ENCODE assay signal across 1 cellular context in the genomic region with DNA sequence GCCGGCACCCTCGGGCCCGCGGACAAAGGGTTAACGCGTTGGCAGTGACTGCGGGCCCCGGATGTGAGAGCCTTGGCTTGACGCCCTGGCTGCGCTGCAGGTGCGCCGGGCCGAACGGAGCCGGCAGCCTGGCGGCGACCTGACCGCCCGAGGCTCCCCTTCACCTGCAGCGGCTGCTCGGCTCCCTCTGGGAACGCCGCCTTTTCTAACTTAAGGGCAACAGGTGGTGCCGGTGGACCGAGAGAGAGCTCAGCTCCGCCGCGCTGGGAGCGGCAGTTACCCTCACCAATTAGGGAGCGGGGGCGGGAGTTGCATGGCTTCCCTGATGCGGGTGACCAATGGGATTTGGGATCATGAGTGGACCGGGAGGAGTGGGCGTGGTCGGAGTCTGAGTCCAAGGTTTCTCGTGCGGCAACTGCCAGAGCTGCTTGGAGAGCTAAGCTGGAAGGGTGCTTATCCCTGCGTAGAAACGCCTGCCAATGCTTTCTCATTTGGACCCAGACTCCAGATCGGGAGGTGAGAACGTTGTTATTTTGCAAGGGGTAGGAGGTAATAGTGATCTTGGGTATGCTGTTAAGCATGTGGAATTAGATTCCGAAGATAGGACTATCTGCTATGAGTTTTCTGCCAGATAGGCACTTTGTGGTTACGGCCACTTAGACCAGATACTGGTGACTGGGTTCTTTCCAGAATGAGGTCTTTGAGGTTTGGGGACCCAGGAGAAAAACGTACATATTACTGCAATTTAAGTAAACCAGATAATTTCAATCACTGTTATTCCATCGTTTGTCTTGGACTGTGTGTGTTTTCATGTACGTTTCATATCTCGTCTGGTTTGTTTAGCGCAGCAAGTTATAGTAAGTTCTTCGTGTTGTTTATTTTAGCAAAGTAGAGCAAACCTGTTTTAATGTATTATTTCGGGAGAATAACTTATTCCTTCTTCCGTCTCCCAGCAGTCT.
TF ChIP-seq lines count a peak whose summit lies in the region.

Gene ARL4A (plus strand): TSS at position 421 of the 959 bp plus-strand sequence. CDS start 622 bp downstream, outside the sequence.

TF ChIP-seq in HepG2, 621 proteins besides CTCF, POLR2A, EP300 and RAD21 (continued from another document and continues in another):
- TF ChIP-seq HNF1A (IDR thresholded peaks at IDR 0.05; ENCODE audit: low read depth) (no peak), HNF1A (CRISPR knock-in tag; IDR thresholded peaks at IDR 0.05; ENCODE audit: borderline replicate concordance) (peak; percentile 58; the same call in 1 of the 2 replicates), AKAP8 (CRISPR knock-in tag; IDR thresholded peaks at IDR 0.05) (no peak), GATAD1 (CRISPR knock-in tag; IDR thresholded peaks at IDR 0.05) (no peak), THAP11 (CRISPR knock-in tag; IDR thresholded peaks at IDR 0.05) (peak; percentile 55; the same call in 1 of the 2 replicates), YEATS2 (CRISPR knock-in tag; IDR thresholded peaks at IDR 0.05; ENCODE audit: borderline replicate concordance) (peak; percentile 65; the same call in 1 of the 2 replicates), FOXK2 (IDR thresholded peaks at IDR 0.05) (no peak), CAMTA2 (CRISPR knock-in tag; IDR thresholded peaks at IDR 0.05; ENCODE audit: borderline replicate concordance) (no peak; the same call in 1 of the 2 replicates), MEIS1 (CRISPR knock-in tag; IDR thresholded peaks at IDR 0.05; ENCODE audit: borderline replicate concordance) (peak; percentile 62; the same call in 1 of the 2 replicates), ZMYM4 (CRISPR knock-in tag; IDR thresholded peaks at IDR 0.05) (peak; percentile 93), ZNF317 (CRISPR knock-in tag; IDR thresholded peaks at IDR 0.05) (no peak; the same call in 1 of the 2 replicates), STAT5B (CRISPR knock-in tag; IDR thresholded peaks at IDR 0.05) (no peak), FOXC1 (CRISPR knock-in tag; IDR thresholded peaks at IDR 0.05; ENCODE audit: borderline replicate concordance) (no peak; the same call in 1 of the 2 replicates), ZMAT3 (CRISPR knock-in tag; conservative IDR thresholded peaks at IDR 0.05) (0 out of 2 replicates have a peak, but pooled peaks have one; percentile 2), FOSL1 (CRISPR knock-in tag; IDR thresholded peaks at IDR 0.05; ENCODE audit: borderline replicate concordance) (no peak), NFKBIZ (CRISPR knock-in tag; IDR thresholded peaks at IDR 0.05) (no peak), ZNF30 (CRISPR knock-in tag; IDR thresholded peaks at IDR 0.05) (no peak), SNAI1 (CRISPR knock-in tag; IDR thresholded peaks at IDR 0.05; ENCODE audit: borderline replicate concordance) (0 out of 2 replicates have a peak, but pooled peaks have one; percentile 35), MIXL1 (CRISPR knock-in tag; IDR thresholded peaks at IDR 0.05) (peak; percentile 78), ZBTB3 (CRISPR knock-in tag; IDR thresholded peaks at IDR 0.05; ENCODE audit: borderline replicate concordance, low read depth) (no peak), SRSF4 (IDR thresholded peaks at IDR 0.05; ENCODE audit: low read depth, low read length, poor library complexity, severe bottlenecking) (no peak), RCOR2 (CRISPR knock-in tag; IDR thresholded peaks at IDR 0.05) (no peak), SNAPC2 (CRISPR knock-in tag; IDR thresholded peaks at IDR 0.05) (no peak), FOXA3 (CRISPR knock-in tag; IDR thresholded peaks at IDR 0.05) (peak; percentile 46), FOXP4 (CRISPR knock-in tag; IDR thresholded peaks at IDR 0.05) (peak; percentile 48; the same call in 1 of the 2 replicates), ZNF605 (CRISPR knock-in tag; IDR thresholded peaks at IDR 0.05) (peak; percentile 50; the same call in 1 of the 2 replicates), CHCHD3 (CRISPR knock-in tag; IDR thresholded peaks at IDR 0.05) (no peak), HMG20A (CRISPR knock-in tag; IDR thresholded peaks at IDR 0.05; ENCODE audit: borderline replicate concordance) (no peak), KDM5A (IDR thresholded peaks at IDR 0.05; ENCODE audit: borderline replicate concordance, low read length) (no peak; the same call in 1 of the 2 replicates), ZNF280B (CRISPR knock-in tag; IDR thresholded peaks at IDR 0.05; ENCODE audit: borderline replicate concordance) (peak; percentile 74; the same call in 1 of the 2 replicates), ZNF607 (CRISPR knock-in tag; IDR thresholded peaks at IDR 0.05; ENCODE audit: borderline replicate concordance) (no peak), ZNF839 (CRISPR knock-in tag; IDR thresholded peaks at IDR 0.05; ENCODE audit: borderline replicate concordance) (no peak), ZNF337 (CRISPR knock-in tag; IDR thresholded peaks at IDR 0.05; ENCODE audit: borderline replicate concordance, low read depth) (no peak), SKI (IDR thresholded peaks at IDR 0.05; ENCODE audit: partially characterized antibody) (no peak), CBFB (CRISPR knock-in tag; IDR thresholded peaks at IDR 0.05) (peak; percentile 49; the same call in 1 of the 2 replicates), REL (CRISPR knock-in tag; conservative IDR thresholded peaks at IDR 0.05) (no peak)
- TF ChIP-seq, protein P1, sequence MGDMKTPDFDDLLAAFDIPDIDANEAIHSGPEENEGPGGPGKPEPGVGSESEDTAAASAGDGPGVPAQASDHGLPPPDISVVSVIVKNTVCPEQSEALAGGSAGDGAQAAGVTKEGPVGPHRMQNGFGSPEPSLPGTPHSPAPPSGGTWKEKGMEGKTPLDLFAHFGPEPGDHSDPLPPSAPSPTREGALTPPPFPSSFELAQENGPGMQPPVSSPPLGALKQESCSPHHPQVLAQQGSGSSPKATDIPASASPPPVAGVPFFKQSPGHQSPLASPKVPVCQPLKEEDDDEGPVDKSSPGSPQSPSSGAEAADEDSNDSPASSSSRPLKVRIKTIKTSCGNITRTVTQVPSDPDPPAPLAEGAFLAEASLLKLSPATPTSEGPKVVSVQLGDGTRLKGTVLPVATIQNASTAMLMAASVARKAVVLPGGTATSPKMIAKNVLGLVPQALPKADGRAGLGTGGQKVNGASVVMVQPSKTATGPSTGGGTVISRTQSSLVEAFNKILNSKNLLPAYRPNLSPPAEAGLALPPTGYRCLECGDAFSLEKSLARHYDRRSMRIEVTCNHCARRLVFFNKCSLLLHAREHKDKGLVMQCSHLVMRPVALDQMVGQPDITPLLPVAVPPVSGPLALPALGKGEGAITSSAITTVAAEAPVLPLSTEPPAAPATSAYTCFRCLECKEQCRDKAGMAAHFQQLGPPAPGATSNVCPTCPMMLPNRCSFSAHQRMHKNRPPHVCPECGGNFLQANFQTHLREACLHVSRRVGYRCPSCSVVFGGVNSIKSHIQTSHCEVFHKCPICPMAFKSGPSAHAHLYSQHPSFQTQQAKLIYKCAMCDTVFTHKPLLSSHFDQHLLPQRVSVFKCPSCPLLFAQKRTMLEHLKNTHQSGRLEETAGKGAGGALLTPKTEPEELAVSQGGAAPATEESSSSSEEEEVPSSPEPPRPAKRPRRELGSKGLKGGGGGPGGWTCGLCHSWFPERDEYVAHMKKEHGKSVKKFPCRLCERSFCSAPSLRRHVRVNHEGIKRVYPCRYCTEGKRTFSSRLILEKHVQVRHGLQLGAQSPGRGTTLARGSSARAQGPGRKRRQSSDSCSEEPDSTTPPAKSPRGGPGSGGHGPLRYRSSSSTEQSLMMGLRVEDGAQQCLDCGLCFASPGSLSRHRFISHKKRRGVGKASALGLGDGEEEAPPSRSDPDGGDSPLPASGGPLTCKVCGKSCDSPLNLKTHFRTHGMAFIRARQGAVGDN (CRISPR knock-in tag; IDR thresholded peaks at IDR 0.05), result peak; percentile 89
- TF ChIP-seq, protein P2, sequence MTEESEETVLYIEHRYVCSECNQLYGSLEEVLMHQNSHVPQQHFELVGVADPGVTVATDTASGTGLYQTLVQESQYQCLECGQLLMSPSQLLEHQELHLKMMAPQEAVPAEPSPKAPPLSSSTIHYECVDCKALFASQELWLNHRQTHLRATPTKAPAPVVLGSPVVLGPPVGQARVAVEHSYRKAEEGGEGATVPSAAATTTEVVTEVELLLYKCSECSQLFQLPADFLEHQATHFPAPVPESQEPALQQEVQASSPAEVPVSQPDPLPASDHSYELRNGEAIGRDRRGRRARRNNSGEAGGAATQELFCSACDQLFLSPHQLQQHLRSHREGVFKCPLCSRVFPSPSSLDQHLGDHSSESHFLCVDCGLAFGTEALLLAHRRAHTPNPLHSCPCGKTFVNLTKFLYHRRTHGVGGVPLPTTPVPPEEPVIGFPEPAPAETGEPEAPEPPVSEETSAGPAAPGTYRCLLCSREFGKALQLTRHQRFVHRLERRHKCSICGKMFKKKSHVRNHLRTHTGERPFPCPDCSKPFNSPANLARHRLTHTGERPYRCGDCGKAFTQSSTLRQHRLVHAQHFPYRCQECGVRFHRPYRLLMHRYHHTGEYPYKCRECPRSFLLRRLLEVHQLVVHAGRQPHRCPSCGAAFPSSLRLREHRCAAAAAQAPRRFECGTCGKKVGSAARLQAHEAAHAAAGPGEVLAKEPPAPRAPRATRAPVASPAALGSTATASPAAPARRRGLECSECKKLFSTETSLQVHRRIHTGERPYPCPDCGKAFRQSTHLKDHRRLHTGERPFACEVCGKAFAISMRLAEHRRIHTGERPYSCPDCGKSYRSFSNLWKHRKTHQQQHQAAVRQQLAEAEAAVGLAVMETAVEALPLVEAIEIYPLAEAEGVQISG (CRISPR knock-in tag; IDR thresholded peaks at IDR 0.05), result peak; percentile 47
- TF ChIP-seq, protein P3, sequence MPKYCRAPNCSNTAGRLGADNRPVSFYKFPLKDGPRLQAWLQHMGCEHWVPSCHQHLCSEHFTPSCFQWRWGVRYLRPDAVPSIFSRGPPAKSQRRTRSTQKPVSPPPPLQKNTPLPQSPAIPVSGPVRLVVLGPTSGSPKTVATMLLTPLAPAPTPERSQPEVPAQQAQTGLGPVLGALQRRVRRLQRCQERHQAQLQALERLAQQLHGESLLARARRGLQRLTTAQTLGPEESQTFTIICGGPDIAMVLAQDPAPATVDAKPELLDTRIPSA (CRISPR knock-in tag; IDR thresholded peaks at IDR 0.05; ENCODE audit: borderline replicate concordance), result no peak
- TF ChIP-seq, protein P4, sequence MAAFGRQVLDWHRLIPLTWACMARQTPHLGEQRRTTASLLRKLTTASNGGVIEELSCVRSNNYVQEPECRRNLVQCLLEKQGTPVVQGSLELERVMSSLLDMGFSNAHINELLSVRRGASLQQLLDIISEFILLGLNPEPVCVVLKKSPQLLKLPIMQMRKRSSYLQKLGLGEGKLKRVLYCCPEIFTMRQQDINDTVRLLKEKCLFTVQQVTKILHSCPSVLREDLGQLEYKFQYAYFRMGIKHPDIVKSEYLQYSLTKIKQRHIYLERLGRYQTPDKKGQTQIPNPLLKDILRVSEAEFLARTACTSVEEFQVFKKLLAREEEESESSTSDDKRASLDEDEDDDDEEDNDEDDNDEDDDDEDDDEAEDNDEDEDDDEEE (CRISPR knock-in tag; IDR thresholded peaks at IDR 0.05), result 0 out of 2 replicates have a peak, but pooled peaks have one; percentile 16
